In the genomic region with DNA sequence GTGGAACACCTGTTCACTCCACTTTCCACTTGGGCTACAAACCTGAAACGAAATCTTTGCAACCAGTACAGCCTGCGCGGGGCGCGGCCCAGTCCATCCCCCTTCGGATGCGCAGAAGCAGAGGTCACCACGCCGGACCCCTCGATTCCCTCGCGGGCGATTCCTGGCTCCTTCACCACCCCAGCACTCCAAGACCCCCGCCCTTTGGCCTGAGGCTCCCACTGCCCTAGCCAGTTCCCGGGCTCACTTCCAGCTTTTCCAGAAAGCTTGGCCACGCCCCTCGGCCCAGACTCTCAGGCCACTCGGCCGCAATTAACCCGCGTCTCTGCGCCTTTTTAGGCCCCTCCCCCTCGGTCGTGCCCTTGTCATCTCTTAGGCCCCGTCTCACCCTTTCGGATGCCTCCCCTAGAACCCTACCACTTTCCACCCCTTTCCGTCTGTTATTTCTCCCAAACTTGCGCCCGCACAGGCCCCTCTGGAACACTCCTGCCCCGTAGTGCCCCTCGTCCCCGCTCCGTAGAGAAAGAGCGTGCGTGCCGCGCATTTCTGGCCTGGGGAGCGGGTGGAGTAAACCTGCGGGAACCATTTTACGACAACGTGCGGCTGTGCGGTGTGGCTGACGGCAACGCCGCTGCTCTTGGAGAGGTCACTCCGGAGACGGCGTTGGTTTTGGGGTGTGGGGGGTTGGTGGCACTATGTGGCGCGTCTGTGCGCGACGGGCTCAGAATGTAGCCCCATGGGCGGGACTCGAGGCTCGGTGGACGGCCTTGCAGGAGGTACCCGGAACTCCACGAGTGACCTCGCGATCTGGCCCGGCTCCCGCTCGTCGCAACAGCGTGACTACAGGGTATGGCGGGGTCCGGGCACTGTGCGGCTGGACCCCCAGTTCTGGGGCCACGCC, we compare ENCODE assay signal across 1 cellular context.
TF ChIP-seq lines count a peak whose summit lies in the region.

A gene (plus strand): TSS at position 631 of the 901 bp plus-strand sequence. CDS start 65 bp downstream, at position 696.

TF ChIP-seq in HepG2, 621 proteins besides CTCF, POLR2A, EP300 and RAD21 (continued from another document and continues in another):
- TF ChIP-seq, protein P1, sequence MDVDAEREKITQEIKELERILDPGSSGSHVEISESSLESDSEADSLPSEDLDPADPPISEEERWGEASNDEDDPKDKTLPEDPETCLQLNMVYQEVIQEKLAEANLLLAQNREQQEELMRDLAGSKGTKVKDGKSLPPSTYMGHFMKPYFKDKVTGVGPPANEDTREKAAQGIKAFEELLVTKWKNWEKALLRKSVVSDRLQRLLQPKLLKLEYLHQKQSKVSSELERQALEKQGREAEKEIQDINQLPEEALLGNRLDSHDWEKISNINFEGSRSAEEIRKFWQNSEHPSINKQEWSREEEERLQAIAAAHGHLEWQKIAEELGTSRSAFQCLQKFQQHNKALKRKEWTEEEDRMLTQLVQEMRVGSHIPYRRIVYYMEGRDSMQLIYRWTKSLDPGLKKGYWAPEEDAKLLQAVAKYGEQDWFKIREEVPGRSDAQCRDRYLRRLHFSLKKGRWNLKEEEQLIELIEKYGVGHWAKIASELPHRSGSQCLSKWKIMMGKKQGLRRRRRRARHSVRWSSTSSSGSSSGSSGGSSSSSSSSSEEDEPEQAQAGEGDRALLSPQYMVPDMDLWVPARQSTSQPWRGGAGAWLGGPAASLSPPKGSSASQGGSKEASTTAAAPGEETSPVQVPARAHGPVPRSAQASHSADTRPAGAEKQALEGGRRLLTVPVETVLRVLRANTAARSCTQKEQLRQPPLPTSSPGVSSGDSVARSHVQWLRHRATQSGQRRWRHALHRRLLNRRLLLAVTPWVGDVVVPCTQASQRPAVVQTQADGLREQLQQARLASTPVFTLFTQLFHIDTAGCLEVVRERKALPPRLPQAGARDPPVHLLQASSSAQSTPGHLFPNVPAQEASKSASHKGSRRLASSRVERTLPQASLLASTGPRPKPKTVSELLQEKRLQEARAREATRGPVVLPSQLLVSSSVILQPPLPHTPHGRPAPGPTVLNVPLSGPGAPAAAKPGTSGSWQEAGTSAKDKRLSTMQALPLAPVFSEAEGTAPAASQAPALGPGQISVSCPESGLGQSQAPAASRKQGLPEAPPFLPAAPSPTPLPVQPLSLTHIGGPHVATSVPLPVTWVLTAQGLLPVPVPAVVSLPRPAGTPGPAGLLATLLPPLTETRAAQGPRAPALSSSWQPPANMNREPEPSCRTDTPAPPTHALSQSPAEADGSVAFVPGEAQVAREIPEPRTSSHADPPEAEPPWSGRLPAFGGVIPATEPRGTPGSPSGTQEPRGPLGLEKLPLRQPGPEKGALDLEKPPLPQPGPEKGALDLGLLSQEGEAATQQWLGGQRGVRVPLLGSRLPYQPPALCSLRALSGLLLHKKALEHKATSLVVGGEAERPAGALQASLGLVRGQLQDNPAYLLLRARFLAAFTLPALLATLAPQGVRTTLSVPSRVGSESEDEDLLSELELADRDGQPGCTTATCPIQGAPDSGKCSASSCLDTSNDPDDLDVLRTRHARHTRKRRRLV (CRISPR knock-in tag; IDR thresholded peaks at IDR 0.05) = peak; percentile 76
- no peak for TF ChIP-seq ZNF562 (CRISPR knock-in tag; IDR thresholded peaks at IDR 0.05; ENCODE audit: borderline replicate concordance)
- TF ChIP-seq ZNF441 (CRISPR knock-in tag; IDR thresholded peaks at IDR 0.05; ENCODE audit: borderline replicate concordance) = peak; percentile 91
- TF ChIP-seq HDAC6 (IDR thresholded peaks at IDR 0.05; ENCODE audit: low read depth, low read length) = no peak
- peak; percentile 83; the same call in 1 of the 2 replicates for TF ChIP-seq ZNF451 (CRISPR knock-in tag; IDR thresholded peaks at IDR 0.05)
- peak; percentile 90 for TF ChIP-seq ZC3H13 (CRISPR knock-in tag; IDR thresholded peaks at IDR 0.05)
- TF ChIP-seq, protein P2, sequence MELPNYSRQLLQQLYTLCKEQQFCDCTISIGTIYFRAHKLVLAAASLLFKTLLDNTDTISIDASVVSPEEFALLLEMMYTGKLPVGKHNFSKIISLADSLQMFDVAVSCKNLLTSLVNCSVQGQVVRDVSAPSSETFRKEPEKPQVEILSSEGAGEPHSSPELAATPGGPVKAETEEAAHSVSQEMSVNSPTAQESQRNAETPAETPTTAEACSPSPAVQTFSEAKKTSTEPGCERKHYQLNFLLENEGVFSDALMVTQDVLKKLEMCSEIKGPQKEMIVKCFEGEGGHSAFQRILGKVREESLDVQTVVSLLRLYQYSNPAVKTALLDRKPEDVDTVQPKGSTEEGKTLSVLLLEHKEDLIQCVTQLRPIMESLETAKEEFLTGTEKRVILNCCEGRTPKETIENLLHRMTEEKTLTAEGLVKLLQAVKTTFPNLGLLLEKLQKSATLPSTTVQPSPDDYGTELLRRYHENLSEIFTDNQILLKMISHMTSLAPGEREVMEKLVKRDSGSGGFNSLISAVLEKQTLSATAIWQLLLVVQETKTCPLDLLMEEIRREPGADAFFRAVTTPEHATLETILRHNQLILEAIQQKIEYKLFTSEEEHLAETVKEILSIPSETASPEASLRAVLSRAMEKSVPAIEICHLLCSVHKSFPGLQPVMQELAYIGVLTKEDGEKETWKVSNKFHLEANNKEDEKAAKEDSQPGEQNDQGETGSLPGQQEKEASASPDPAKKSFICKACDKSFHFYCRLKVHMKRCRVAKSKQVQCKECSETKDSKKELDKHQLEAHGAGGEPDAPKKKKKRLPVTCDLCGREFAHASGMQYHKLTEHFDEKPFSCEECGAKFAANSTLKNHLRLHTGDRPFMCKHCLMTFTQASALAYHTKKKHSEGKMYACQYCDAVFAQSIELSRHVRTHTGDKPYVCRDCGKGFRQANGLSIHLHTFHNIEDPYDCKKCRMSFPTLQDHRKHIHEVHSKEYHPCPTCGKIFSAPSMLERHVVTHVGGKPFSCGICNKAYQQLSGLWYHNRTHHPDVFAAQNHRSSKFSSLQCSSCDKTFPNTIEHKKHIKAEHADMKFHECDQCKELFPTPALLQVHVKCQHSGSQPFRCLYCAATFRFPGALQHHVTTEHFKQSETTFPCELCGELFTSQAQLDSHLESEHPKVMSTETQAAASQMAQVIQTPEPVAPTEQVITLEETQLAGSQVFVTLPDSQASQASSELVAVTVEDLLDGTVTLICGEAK (IDR thresholded peaks at IDR 0.05) = no peak
- TF ChIP-seq, protein P2 (CRISPR knock-in tag; IDR thresholded peaks at IDR 0.05) = peak; percentile 89
- no peak for TF ChIP-seq THYN1 (CRISPR knock-in tag; IDR thresholded peaks at IDR 0.05; ENCODE audit: borderline replicate concordance, low read depth)
- no peak for TF ChIP-seq SNRNP70 (IDR thresholded peaks at IDR 0.05; ENCODE audit: low read depth, low read length)
- TF ChIP-seq, protein P3, sequence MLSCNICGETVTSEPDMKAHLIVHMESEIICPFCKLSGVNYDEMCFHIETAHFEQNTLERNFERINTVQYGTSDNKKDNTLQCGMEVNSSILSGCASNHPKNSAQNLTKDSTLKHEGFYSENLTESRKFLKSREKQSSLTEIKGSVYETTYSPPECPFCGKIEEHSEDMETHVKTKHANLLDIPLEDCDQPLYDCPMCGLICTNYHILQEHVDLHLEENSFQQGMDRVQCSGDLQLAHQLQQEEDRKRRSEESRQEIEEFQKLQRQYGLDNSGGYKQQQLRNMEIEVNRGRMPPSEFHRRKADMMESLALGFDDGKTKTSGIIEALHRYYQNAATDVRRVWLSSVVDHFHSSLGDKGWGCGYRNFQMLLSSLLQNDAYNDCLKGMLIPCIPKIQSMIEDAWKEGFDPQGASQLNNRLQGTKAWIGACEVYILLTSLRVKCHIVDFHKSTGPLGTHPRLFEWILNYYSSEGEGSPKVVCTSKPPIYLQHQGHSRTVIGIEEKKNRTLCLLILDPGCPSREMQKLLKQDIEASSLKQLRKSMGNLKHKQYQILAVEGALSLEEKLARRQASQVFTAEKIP (CRISPR knock-in tag; IDR thresholded peaks at IDR 0.05; ENCODE audit: borderline replicate concordance) = no peak
- TF ChIP-seq ZNF572 (CRISPR knock-in tag; IDR thresholded peaks at IDR 0.05) = peak; percentile 98; the same call in 1 of the 2 replicates
- no peak for TF ChIP-seq MTF1 (CRISPR knock-in tag; IDR thresholded peaks at IDR 0.05)
- peak; percentile 90; the same call in 1 of the 2 replicates for TF ChIP-seq REL (CRISPR knock-in tag; conservative IDR thresholded peaks at IDR 0.05)
- TF ChIP-seq TCF7 (IDR thresholded peaks at IDR 0.05; ENCODE audit: low read depth) = no peak
- TF ChIP-seq ZFX (CRISPR knock-in tag; IDR thresholded peaks at IDR 0.05; ENCODE audit: low read depth) = peak; percentile 99
- TF ChIP-seq EED (CRISPR knock-in tag; IDR thresholded peaks at IDR 0.05) = peak; percentile 71; the same call in 1 of the 2 replicates
- no peak for TF ChIP-seq ZNF30 (CRISPR knock-in tag; IDR thresholded peaks at IDR 0.05)
- TF ChIP-seq, protein P4, sequence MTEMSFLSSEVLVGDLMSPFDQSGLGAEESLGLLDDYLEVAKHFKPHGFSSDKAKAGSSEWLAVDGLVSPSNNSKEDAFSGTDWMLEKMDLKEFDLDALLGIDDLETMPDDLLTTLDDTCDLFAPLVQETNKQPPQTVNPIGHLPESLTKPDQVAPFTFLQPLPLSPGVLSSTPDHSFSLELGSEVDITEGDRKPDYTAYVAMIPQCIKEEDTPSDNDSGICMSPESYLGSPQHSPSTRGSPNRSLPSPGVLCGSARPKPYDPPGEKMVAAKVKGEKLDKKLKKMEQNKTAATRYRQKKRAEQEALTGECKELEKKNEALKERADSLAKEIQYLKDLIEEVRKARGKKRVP (CRISPR knock-in tag; IDR thresholded peaks at IDR 0.05) = peak in 1 of 2 experiments; percentile 77; a peak in 2 of 4 replicates
- peak; percentile 48; the same call in 1 of the 2 replicates for TF ChIP-seq RFX3 (CRISPR knock-in tag; IDR thresholded peaks at IDR 0.05)
- TF ChIP-seq HOXA3 (CRISPR knock-in tag; IDR thresholded peaks at IDR 0.05) = 0 out of 2 replicates have a peak, but pooled peaks have one; percentile 57
- TF ChIP-seq ZNF251 (CRISPR knock-in tag; IDR thresholded peaks at IDR 0.05) = no peak
- TF ChIP-seq RXRA (CRISPR knock-in tag; IDR thresholded peaks at IDR 0.05) = peak; percentile 86
- TF ChIP-seq, protein P5, sequence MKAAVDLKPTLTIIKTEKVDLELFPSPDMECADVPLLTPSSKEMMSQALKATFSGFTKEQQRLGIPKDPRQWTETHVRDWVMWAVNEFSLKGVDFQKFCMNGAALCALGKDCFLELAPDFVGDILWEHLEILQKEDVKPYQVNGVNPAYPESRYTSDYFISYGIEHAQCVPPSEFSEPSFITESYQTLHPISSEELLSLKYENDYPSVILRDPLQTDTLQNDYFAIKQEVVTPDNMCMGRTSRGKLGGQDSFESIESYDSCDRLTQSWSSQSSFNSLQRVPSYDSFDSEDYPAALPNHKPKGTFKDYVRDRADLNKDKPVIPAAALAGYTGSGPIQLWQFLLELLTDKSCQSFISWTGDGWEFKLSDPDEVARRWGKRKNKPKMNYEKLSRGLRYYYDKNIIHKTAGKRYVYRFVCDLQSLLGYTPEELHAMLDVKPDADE (CRISPR knock-in tag; IDR thresholded peaks at IDR 0.05) = peak; percentile 75; the same call in 1 of the 2 replicates
- TF ChIP-seq ZNF672 (CRISPR knock-in tag; IDR thresholded peaks at IDR 0.05) = no peak
- TF ChIP-seq RBM39 (IDR thresholded peaks at IDR 0.05; ENCODE audit: low read depth, low read length, poor library complexity, severe bottlenecking) = peak; percentile 95
- peak; percentile 26; the same call in 1 of the 2 replicates for TF ChIP-seq ELF3 (CRISPR knock-in tag; IDR thresholded peaks at IDR 0.05)
- peak; percentile 87 for TF ChIP-seq BRD4 (CRISPR knock-in tag; IDR thresholded peaks at IDR 0.05)
- TF ChIP-seq, protein P6, sequence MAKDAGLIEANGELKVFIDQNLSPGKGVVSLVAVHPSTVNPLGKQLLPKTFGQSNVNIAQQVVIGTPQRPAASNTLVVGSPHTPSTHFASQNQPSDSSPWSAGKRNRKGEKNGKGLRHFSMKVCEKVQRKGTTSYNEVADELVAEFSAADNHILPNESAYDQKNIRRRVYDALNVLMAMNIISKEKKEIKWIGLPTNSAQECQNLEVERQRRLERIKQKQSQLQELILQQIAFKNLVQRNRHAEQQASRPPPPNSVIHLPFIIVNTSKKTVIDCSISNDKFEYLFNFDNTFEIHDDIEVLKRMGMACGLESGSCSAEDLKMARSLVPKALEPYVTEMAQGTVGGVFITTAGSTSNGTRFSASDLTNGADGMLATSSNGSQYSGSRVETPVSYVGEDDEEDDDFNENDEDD (CRISPR knock-in tag; IDR thresholded peaks at IDR 0.05; ENCODE audit: borderline replicate concordance) = peak; percentile 66; the same call in 1 of the 2 replicates
